15 cellular contexts compared by ENCODE assay signal in the genomic region with DNA sequence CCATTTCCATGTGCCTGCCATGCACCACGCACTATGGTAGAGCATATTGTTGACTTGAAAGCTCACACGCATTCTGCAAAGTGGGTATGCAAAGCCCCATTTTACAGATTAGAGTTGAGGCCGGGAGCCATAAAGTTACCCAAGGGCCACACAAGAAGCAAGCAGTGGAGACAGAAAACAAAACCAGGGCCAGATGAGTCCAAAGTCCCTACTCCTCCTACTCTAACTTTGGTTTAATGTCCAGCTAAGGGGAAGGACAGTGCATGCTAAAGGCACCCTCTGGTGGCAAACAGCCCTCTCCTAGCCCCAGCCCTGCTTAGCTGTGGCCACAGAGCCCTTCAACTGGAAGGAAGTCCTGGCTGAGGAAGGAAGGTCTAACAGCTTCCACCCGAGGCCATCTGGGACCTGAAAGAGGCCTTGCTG.
DNase-seq lines count a peak whose midpoint lies in the region; ATAC-seq and TF ChIP-seq lines count a peak whose summit lies in the region.
"Had no signal": no experiment of that assay in that cellular context is flagged by ENCODE, and none has a peak within 500 bp of the region (broad histone marks: within the 10 kb centered on the region; RNA-seq: fewer than 3 reads in every experiment).

No MANE protein-coding gene starts in this region.

- no peak for TF ChIP-seq POLR2A in gastroesophageal sphincter (IDR thresholded peaks at IDR 0.05)

- no peaks in the 10 kb centered on the region for H3K9me3 ChIP-seq in CD8-positive, alpha-beta T cell (ENCODE audit: low read length)
- H3K9me3 ChIP-seq in gastroesophageal sphincter (no peaks in the 10 kb centered on the region), osteoblast (ENCODE audit: low read depth, low read length) (no peaks in the 10 kb centered on the region)
- H3K9me3 ChIP-seq: neutrophil had no signal

- H3K9me3 Mint-ChIP-seq in CD8-positive, alpha-beta T cell: no peaks in the 10 kb centered on the region
- peaks cover 4% of the 10 kb centered on the region; the same call in 1 of the 2 replicates for H3K9me3 Mint-ChIP-seq in WTC11
- H3K9me3 Mint-ChIP-seq: activated CD4-positive, alpha-beta T cell treated with anti-CD3 and anti-CD28 coated beads, Interleukin-2, amount 10 ng/mL, durations not matched to agents 24 days and 14 days; IgD-negative memory B cell; T-helper 2 cell treated with Interferon-gamma antibody and Interleukin-4, amounts not matched to agents 5 μg/mL and 100 μg/mL, for 36 hours had no signal

- intact Hi-C loops in CD8-positive, alpha-beta T cell (cut with DNase I, micrococcal nuclease): no loop called here

- H3K36me3 ChIP-seq in CD8-positive, alpha-beta T cell (ENCODE audit: insufficient read depth, low read length): peaks cover 20% of the 10 kb centered on the region
- peaks cover 0 to 30% of the 10 kb centered on the region in 2 donors for H3K36me3 ChIP-seq in gastroesophageal sphincter
- H3K36me3 ChIP-seq in osteoblast (ENCODE audit: insufficient read depth, low read length): peaks cover 37% of the 10 kb centered on the region

- H2AFZ ChIP-seq in osteoblast (ENCODE audit: low read length): no peak overlapping the region

- no peak overlapping the region for H3K4me3 Mint-ChIP-seq in CD8-positive, alpha-beta T cell
- H3K4me3 Mint-ChIP-seq in WTC11: no peak overlapping the region
- H3K4me3 Mint-ChIP-seq: activated CD4-positive, alpha-beta T cell treated with anti-CD3 and anti-CD28 coated beads, Interleukin-2, amount 10 ng/mL, durations not matched to agents 24 days and 14 days; T-helper 2 cell treated with Interferon-gamma antibody and Interleukin-4, amounts not matched to agents 5 μg/mL and 100 μg/mL, for 36 hours had no signal

- peaks cover 23% of the 10 kb centered on the region for H3K4me1 ChIP-seq in CD8-positive, alpha-beta T cell (ENCODE audit: insufficient read depth, low read length)
- H3K4me1 ChIP-seq in gastroesophageal sphincter (peaks cover 9 to 89% (median 44%) of the 10 kb centered on the region in 3 donors), osteoblast (ENCODE audit: insufficient read depth, low read length) (peaks cover 31% of the 10 kb centered on the region)

- H3K27ac Mint-ChIP-seq in CD8-positive, alpha-beta T cell: peak overlapping the region; percentile 57
- H3K27ac Mint-ChIP-seq in WTC11: no peak overlapping the region; the same call in 1 of the 2 replicates

- no peak overlapping the region for H3K4me2 ChIP-seq in osteoblast (ENCODE audit: insufficient read depth, low read length)

- H3K79me2 ChIP-seq in osteoblast (ENCODE audit: insufficient read depth, low read length): peaks cover 92% of the 10 kb centered on the region

- POLR2A ChIA-PET in CD8-positive, alpha-beta T cell (lab: Charles Lee): no interaction called here
- POLR2A ChIA-PET in WTC11 (lab: Charles Lee): interaction anchor here (1.7 kb wide), 1 partner anchor 23 kb away, joined by 3 read pairs; no protein-coding TSS in a partner anchor

- no peak for ATAC-seq in CD8-positive, alpha-beta T cell
- ATAC-seq in WTC11 (no peak), gastroesophageal sphincter (no peak)

- TF ChIP-seq CTCF in CD8-positive, alpha-beta T cell (IDR thresholded peaks at IDR 0.05): no peak
- TF ChIP-seq CTCF in WTC11 (IDR thresholded peaks at IDR 0.05): no peak
- no peak for TF ChIP-seq CTCF in gastroesophageal sphincter (IDR thresholded peaks at IDR 0.05)
- TF ChIP-seq CTCF in osteoblast (IDR thresholded peaks at IDR 0.05; ENCODE audit: extremely low read depth, low read depth, low read length): no peak

- TF ChIP-seq EP300 in gastroesophageal sphincter (IDR thresholded peaks at IDR 0.05): no peak

- CTCF ChIA-PET in CD8-positive, alpha-beta T cell (lab: Charles Lee): interaction anchor here (0.6 to 0.8 kb wide), 2 partner anchors 193 to 267 kb away, joined by 3 read pairs; no protein-coding TSS in a partner anchor
- CTCF ChIA-PET in WTC11 (lab: Charles Lee): interaction anchor here (0.6 to 2.6 kb wide), 5 partner anchors 9 to 262 kb away, joined by 3 to 9 read pairs (median 3); no protein-coding TSS in a partner anchor

- H3K27ac ChIP-seq in CD8-positive, alpha-beta T cell (ENCODE audit: low read depth, low read length): no peak overlapping the region
- H3K27ac ChIP-seq in gastroesophageal sphincter (peak overlapping the region in 3 of 4 donors; percentile 77 to 93 (median 87)), osteoblast (ENCODE audit: low read depth, low read length) (peak overlapping the region; percentile 65)
- H3K27ac ChIP-seq: neutrophil had no signal

- H3K4me1 Mint-ChIP-seq in CD8-positive, alpha-beta T cell (ENCODE audit: low read depth): peaks cover 58% of the 10 kb centered on the region
- peaks cover 7% of the 10 kb centered on the region; the same call in 1 of the 2 replicates for H3K4me1 Mint-ChIP-seq in WTC11

- 81% methylated on average over 2 of the region's 4 CpGs; no CpG with 5 or more reads in 1 of the 2 donors for WGBS in gastroesophageal sphincter (ENCODE audit: low coverage in 1 of 2), 2 donors

- peaks cover 51% of the 10 kb centered on the region for H3K36me3 Mint-ChIP-seq in CD8-positive, alpha-beta T cell
- peaks cover 29% of the 10 kb centered on the region for H3K36me3 Mint-ChIP-seq in WTC11
- H3K36me3 Mint-ChIP-seq: IgD-negative memory B cell had no signal

- no peak overlapping the region for H3K4me3 ChIP-seq in CD8-positive, alpha-beta T cell (ENCODE audit: low read depth, low read length)
- H3K4me3 ChIP-seq in gastroesophageal sphincter (no peak overlapping the region), osteoblast (ENCODE audit: insufficient read depth, low read length) (no peak overlapping the region)
- H3K4me3 ChIP-seq: lung had no signal

- H3K27me3 ChIP-seq in CD8-positive, alpha-beta T cell (ENCODE audit: insufficient read depth, low read length): no peaks in the 10 kb centered on the region
- H3K27me3 ChIP-seq in gastroesophageal sphincter: no peaks in the 10 kb centered on the region
- no peaks in the 10 kb centered on the region for H3K27me3 ChIP-seq in osteoblast (ENCODE audit: insufficient read depth, low read length)
- H3K27me3 ChIP-seq: neutrophil had no signal

- DNase-seq in CD8-positive, alpha-beta T cell: no peak
- DNase-seq in WTC11 (ENCODE audit: low spot score): no peak
- no peak for DNase-seq in osteoblast (ENCODE audit: insufficient read length, low spot score, missing footprints)
- DNase-seq in activated naive CD4-positive, alpha-beta T cell (lab: John Stamatoyannopoulos, UW): no peak
- DNase-seq in NCI-H526 treated with DMSO at 0.1 percent for 48 hours (lab: John Stamatoyannopoulos, UW): no peak
- no peak for DNase-seq in NCI-H774 (lab: John Stamatoyannopoulos, UW)
- no peak for DNase-seq in globus pallidus (ENCODE audit: low spot score)
- DNase-seq: activated CD4-positive, alpha-beta T cell treated with anti-CD3 and anti-CD28 coated beads, Interleukin-2, amount 10 ng/mL, durations not matched to agents 24 days and 14 days; DMS53; stimulated activated CD4-positive, alpha-beta T cell treated with anti-CD3 and anti-CD28 coated beads, Interleukin-4, amount 100 ng/mL, for 24 hours had no signal

- H3K27me3 Mint-ChIP-seq in CD8-positive, alpha-beta T cell (ENCODE audit: low read depth): no peaks in the 10 kb centered on the region
- H3K27me3 Mint-ChIP-seq in WTC11 (ENCODE audit: low read depth): no peaks in the 10 kb centered on the region
- H3K27me3 Mint-ChIP-seq: activated CD4-positive, alpha-beta T cell treated with anti-CD3 and anti-CD28 coated beads, Interleukin-2, amount 10 ng/mL, durations not matched to agents 24 days and 14 days; IgD-negative memory B cell had no signal

- H4K20me1 ChIP-seq in osteoblast (ENCODE audit: insufficient read depth, low read length): peaks cover 50% of the 10 kb centered on the region

TF ChIP-seq in WTC11, 78 proteins besides CTCF, POLR2A, EP300 and RAD21 (continues in another document):
- TF ChIP-seq, protein P1, sequence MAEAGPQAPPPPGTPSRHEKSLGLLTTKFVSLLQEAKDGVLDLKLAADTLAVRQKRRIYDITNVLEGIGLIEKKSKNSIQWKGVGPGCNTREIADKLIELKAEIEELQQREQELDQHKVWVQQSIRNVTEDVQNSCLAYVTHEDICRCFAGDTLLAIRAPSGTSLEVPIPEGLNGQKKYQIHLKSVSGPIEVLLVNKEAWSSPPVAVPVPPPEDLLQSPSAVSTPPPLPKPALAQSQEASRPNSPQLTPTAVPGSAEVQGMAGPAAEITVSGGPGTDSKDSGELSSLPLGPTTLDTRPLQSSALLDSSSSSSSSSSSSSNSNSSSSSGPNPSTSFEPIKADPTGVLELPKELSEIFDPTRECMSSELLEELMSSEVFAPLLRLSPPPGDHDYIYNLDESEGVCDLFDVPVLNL (CRISPR knock-in tag; IDR thresholded peaks at IDR 0.05; ENCODE audit: borderline replicate concordance, low read depth): no peak
- TF ChIP-seq, protein P2, sequence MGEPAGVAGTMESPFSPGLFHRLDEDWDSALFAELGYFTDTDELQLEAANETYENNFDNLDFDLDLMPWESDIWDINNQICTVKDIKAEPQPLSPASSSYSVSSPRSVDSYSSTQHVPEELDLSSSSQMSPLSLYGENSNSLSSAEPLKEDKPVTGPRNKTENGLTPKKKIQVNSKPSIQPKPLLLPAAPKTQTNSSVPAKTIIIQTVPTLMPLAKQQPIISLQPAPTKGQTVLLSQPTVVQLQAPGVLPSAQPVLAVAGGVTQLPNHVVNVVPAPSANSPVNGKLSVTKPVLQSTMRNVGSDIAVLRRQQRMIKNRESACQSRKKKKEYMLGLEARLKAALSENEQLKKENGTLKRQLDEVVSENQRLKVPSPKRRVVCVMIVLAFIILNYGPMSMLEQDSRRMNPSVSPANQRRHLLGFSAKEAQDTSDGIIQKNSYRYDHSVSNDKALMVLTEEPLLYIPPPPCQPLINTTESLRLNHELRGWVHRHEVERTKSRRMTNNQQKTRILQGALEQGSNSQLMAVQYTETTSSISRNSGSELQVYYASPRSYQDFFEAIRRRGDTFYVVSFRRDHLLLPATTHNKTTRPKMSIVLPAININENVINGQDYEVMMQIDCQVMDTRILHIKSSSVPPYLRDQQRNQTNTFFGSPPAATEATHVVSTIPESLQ (CRISPR knock-in tag; IDR thresholded peaks at IDR 0.05): no peak
- TF ChIP-seq ZNF423 (CRISPR knock-in tag; IDR thresholded peaks at IDR 0.05) (no peak), RORB (CRISPR knock-in tag; IDR thresholded peaks at IDR 0.05) (no peak), SOX15 (CRISPR knock-in tag; IDR thresholded peaks at IDR 0.05) (no peak), GABPB1 (CRISPR knock-in tag; IDR thresholded peaks at IDR 0.05) (0 out of 2 replicates have a peak, but pooled peaks have one; percentile 12)
